Comparison of ENCODE assay signal across 19 cellular contexts in the genomic region with DNA sequence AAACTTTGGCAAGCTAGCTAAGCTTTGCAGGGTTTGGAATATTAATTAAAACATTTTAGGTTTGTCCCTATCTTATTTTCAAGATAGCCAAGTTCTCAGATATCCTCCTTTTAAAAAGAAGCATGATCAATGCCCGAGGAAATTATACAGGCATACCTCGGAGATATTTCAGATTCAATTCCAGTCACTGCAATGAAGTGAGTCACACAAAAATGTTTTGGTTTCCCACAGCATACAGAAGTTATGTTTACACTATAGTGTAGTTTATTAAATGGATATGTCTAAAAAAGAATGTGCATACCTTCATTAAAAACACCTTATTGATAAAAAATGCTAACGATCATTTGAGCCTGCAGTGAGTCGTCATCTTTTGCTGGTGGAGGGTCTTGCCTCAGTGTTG.
DNase-seq lines count a peak whose midpoint lies in the region; ATAC-seq and TF ChIP-seq lines count a peak whose summit lies in the region.
"Had no signal": no experiment of that assay in that cellular context is flagged by ENCODE, and none has a peak within 500 bp of the region (broad histone marks: within the 10 kb centered on the region; RNA-seq: fewer than 3 reads in every experiment).

No MANE protein-coding gene starts in this region.

- peak overlapping the region; percentile 5; the same call in 1 of the 2 replicates for H3K27ac ChIP-seq in IMR-90 (ENCODE audit: insufficient read depth, low read length)
- H3K27ac ChIP-seq: 22Rv1, A549, C4-2B had no signal

- no peaks in the 10 kb centered on the region for H3K27me3 ChIP-seq in IMR-90 (ENCODE audit: control insufficient read depth, insufficient read depth, low read length)

- POLR2A ChIA-PET in IMR-90 (lab: Charles Lee; ENCODE audit: unreplicated experiment), result no interaction called here

- H3K36me3 ChIP-seq in IMR-90 (ENCODE audit: control insufficient read depth, insufficient read depth, low read length), result no peaks in the 10 kb centered on the region

- TF ChIP-seq CTCF in IMR-90 (conservative IDR thresholded peaks at IDR 0.05; ENCODE audit: low read depth, low read length) (no peak), fibroblast of villous mesenchyme (IDR thresholded peaks at IDR 0.05; ENCODE audit: insufficient read depth, low read depth, low read length) (no peak), osteocyte (IDR thresholded peaks at IDR 0.05) (no peak)

- H2BK120ac ChIP-seq in IMR-90 (ENCODE audit: low read depth, low read length), result no peak overlapping the region

- dilution Hi-C loops in IMR-90 (cut with HindIII; ENCODE audit: low sequenced_read_pairs, unreplicated experiment), result no loop called here

- H2AFZ ChIP-seq in IMR-90 (replicated peaks; ENCODE audit: low read length, poor library complexity), result no peak overlapping the region

- H4K20me1 ChIP-seq in IMR-90 (ENCODE audit: insufficient read depth, low read length), result no peaks in the 10 kb centered on the region

- no peak overlapping the region for H4K8ac ChIP-seq in IMR-90 (ENCODE audit: low read depth in 2 of 2, low read length in 2 of 2)

- no peak for TF ChIP-seq POLR2A in IMR-90 (IDR thresholded peaks at IDR 0.05; ENCODE audit: low read depth, low read length)

- no peak overlapping the region for H3K4me3 Mint-ChIP-seq in osteocyte (ENCODE audit: unreplicated experiment)
- H3K4me3 Mint-ChIP-seq: CD4-positive, alpha-beta T cell; HFFc6 had no signal

- intact Hi-C loops in IMR-90 (cut with micrococcal nuclease), result no loop called here

- H3K4me3 ChIP-seq in IMR-90 (ENCODE audit: insufficient read depth, low read depth, low read length), result no peak overlapping the region
- no peak overlapping the region for H3K4me3 ChIP-seq in fibroblast of villous mesenchyme (ENCODE audit: low read depth, low read length)
- H3K4me3 ChIP-seq: A549 had no signal

- no peak overlapping the region for H2AK5ac ChIP-seq in IMR-90 (ENCODE audit: low read depth, low read length)

- H3K9ac ChIP-seq in IMR-90 (ENCODE audit: low read depth, low read length), result no peak overlapping the region

- no peak overlapping the region for H3K56ac ChIP-seq in IMR-90 (ENCODE audit: extremely low read depth, insufficient read depth, low read length)

- no TSS peak for BruUV-seq in IMR-90 (replicated peaks; lab: Mats Ljungman, UMichigan)

- peak overlapping the region; percentile 84 for H3K27ac Mint-ChIP-seq in osteocyte (ENCODE audit: unreplicated experiment)
- H3K27ac Mint-ChIP-seq: CD4-positive, alpha-beta T cell; HFFc6 had no signal

- no peaks in the 10 kb centered on the region for H3K79me1 ChIP-seq in IMR-90 (ENCODE audit: low read depth in 1 of 2, low read length in 2 of 2)

- CTCF ChIA-PET in IMR-90 (lab: Yijun Ruan, JAX), result no interaction called here

- H3K27me3 Mint-ChIP-seq in osteocyte (ENCODE audit: unreplicated experiment), result no peaks in the 10 kb centered on the region
- H3K27me3 Mint-ChIP-seq: CD4-positive, alpha-beta T cell had no signal

- peaks cover 56% of the 10 kb centered on the region for H3K4me1 Mint-ChIP-seq in osteocyte (ENCODE audit: unreplicated experiment)

- WGBS in IMR-90 (ENCODE audit: extremely low coverage in 2 of 2, insufficient read length in 1 of 2), 2 experiments, result no CpG with 5 or more reads among the region's 4 CpGs

- no peak overlapping the region for H3K4me2 ChIP-seq in IMR-90 (ENCODE audit: low read depth, low read length)
- H3K4me2 ChIP-seq: A549 had no signal

- no peak overlapping the region for H2BK15ac ChIP-seq in IMR-90 (ENCODE audit: low read depth, low read length)

- no peaks in the 10 kb centered on the region for H3K9me3 ChIP-seq in IMR-90 (ENCODE audit: control insufficient read depth, insufficient read depth, low read length)
- H3K9me3 ChIP-seq: A549, Caco-2 had no signal

- no peaks in the 10 kb centered on the region for H3K9me3 Mint-ChIP-seq in osteocyte (ENCODE audit: unreplicated experiment)

- H3K9me1 ChIP-seq in IMR-90 (ENCODE audit: insufficient read depth, low read length), result no peaks in the 10 kb centered on the region

- no peak overlapping the region for H3K4ac ChIP-seq in IMR-90 (ENCODE audit: low read depth, low read length)

- no peak for TF ChIP-seq RAD21 in IMR-90 (IDR thresholded peaks at IDR 0.05; ENCODE audit: low read length)

- H3K23ac ChIP-seq in IMR-90 (ENCODE audit: low read depth, low read length), result no peak overlapping the region

- H4K5ac ChIP-seq in IMR-90 (ENCODE audit: low read depth, low read length), result no peak overlapping the region

- H2BK20ac ChIP-seq in IMR-90 (ENCODE audit: low read depth, low read length), result no peak overlapping the region

- DNase-seq in IMR-90 (no peak), astrocyte of the hippocampus (ENCODE audit: low read depth, low spot score) (peak; percentile 30), fibroblast of villous mesenchyme (ENCODE audit: low read depth) (peak; percentile 13), osteocyte (ENCODE audit: extremely low spot score, unreplicated experiment) (no peak), NCI-H526 treated with DMSO at 0.1 percent for 48 hours (lab: John Stamatoyannopoulos, UW) (no peak), NCI-H69 (lab: John Stamatoyannopoulos, UW) (no peak), putamen (ENCODE audit: low spot score) (no peak)
- DNase-seq: AML-193; Caco-2; CD4-positive, alpha-beta T cell; GOT3; H7; HFFc6 had no signal

- H3K4me1 ChIP-seq in IMR-90 (ENCODE audit: control insufficient read depth, insufficient read depth, low read length), result peaks cover 1% of the 10 kb centered on the region; the same call in 1 of the 2 replicates
- H3K4me1 ChIP-seq: A549, Caco-2 had no signal

- H3K36me3 Mint-ChIP-seq in osteocyte (ENCODE audit: unreplicated experiment), result no peaks in the 10 kb centered on the region

- in situ Hi-C loops in IMR-90 (cut with MboI; ENCODE audit: low sequenced_read_pairs), result no loop called here

- H2BK5ac ChIP-seq in IMR-90 (ENCODE audit: low read depth, low read length, poor library complexity, severe bottlenecking), result no peak overlapping the region

- no peak overlapping the region for H3K18ac ChIP-seq in IMR-90 (ENCODE audit: low read depth, low read length)

- no peak overlapping the region for H3K14ac ChIP-seq in IMR-90 (replicated peaks; ENCODE audit: low read depth, low read length)

- H4K91ac ChIP-seq in IMR-90 (ENCODE audit: insufficient read depth, low read depth, low read length), result no peak overlapping the region

- ATAC-seq in IMR-90 (ENCODE audit: low read depth) (no peak), HG03378 (IDR thresholded peaks at IDR 0.05; ENCODE audit: unreplicated experiment) (no peak)
- ATAC-seq: A549, HCT116, HepG2 had no signal

- H2AK9ac ChIP-seq in IMR-90 (replicated peaks; ENCODE audit: low read depth, low read length, poor library complexity), result no peak overlapping the region

TF ChIP-seq in IMR-90, 13 proteins besides CTCF, POLR2A, EP300 and RAD21:
- no peak for TF ChIP-seq MAFK (IDR thresholded peaks at IDR 0.05; ENCODE audit: low read depth, low read length)
- TF ChIP-seq, protein P1, sequence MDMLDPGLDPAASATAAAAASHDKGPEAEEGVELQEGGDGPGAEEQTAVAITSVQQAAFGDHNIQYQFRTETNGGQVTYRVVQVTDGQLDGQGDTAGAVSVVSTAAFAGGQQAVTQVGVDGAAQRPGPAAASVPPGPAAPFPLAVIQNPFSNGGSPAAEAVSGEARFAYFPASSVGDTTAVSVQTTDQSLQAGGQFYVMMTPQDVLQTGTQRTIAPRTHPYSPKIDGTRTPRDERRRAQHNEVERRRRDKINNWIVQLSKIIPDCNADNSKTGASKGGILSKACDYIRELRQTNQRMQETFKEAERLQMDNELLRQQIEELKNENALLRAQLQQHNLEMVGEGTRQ (IDR thresholded peaks at IDR 0.05; ENCODE audit: low read depth, low read length), result no peak
- TF ChIP-seq, protein P2, sequence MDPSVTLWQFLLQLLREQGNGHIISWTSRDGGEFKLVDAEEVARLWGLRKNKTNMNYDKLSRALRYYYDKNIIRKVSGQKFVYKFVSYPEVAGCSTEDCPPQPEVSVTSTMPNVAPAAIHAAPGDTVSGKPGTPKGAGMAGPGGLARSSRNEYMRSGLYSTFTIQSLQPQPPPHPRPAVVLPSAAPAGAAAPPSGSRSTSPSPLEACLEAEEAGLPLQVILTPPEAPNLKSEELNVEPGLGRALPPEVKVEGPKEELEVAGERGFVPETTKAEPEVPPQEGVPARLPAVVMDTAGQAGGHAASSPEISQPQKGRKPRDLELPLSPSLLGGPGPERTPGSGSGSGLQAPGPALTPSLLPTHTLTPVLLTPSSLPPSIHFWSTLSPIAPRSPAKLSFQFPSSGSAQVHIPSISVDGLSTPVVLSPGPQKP (IDR thresholded peaks at IDR 0.05; ENCODE audit: borderline replicate concordance, low read depth, low read length), result no peak
- TF ChIP-seq BHLHE40 (IDR thresholded peaks at IDR 0.05; ENCODE audit: low read depth, low read length), result no peak

Comparison
In these comparisons a context has a peak if more than half of its experiments do, and no peak if none do; other contexts are left out.
1. DNase-seq: peak in astrocyte of the hippocampus (single experiment) and fibroblast of villous mesenchyme (single experiment); none in IMR-90 (single experiment), osteocyte (single experiment), NCI-H526 treated with DMSO at 0.1 percent for 48 hours (single experiment), NCI-H69 (single experiment) and putamen (single experiment).